Comparison of ENCODE assay signal across 8 cellular contexts in genomic region chr1:145281037-145281727, GRCh38. TPM values are rescaled to one million over a fixed set of nuclear protein-coding genes. Genes with fewer than 3 reads are reported as not detected.
DNase-seq lines count a peak whose midpoint lies in the region; ATAC-seq and TF ChIP-seq lines count a peak whose summit lies in the region.
"Not testable (repeated sequence)": the region's sequence is repeated elsewhere in the genome, so short reads cannot be mapped to it uniquely, and the experiment has no call there.

No MANE protein-coding gene starts in this region.

- peak overlapping the region; percentile 57 for H3K4me2 ChIP-seq in smooth muscle cell

- not testable (repeated sequence) for H3K9me3 ChIP-seq in smooth muscle cell (replicated peaks; ENCODE audit: low read depth)

- not testable (repeated sequence) for H3K27me3 ChIP-seq in smooth muscle cell (ENCODE audit: low read depth)

- H4K20me1 ChIP-seq in smooth muscle cell (ENCODE audit: low read depth): not testable (repeated sequence)

- H3F3A ChIP-seq in smooth muscle cell (ENCODE audit: low read depth): not testable (repeated sequence)

- H3K4me3 ChIP-seq in WI38 (ENCODE audit: low read depth, low read length) (peak overlapping the region; percentile 51), smooth muscle cell (peak overlapping the region; percentile 43)

- peak; percentile 75 for DNase-seq in AG09319 (ENCODE audit: extremely low read depth, low read depth)
- peak; percentile 97 for DNase-seq in NCI-H226
- peak; percentile 58 to 100 for DNase-seq in T47D (ENCODE audit: low read depth in 1 of 2, low spot score in 1 of 2)
- DNase-seq in iris pigment epithelial cell (ENCODE audit: low read depth): peak; percentile 99
- not testable (repeated sequence) for DNase-seq in smooth muscle cell (lab: John Stamatoyannopoulos, UW; ENCODE audit: unreplicated experiment)

- not testable (repeated sequence) for H2AFZ ChIP-seq in smooth muscle cell (ENCODE audit: low read depth)

- H3K36me3 ChIP-seq in smooth muscle cell (ENCODE audit: low read depth): not testable (repeated sequence)

- ATAC-seq in GM19035 (IDR thresholded peaks at IDR 0.05; ENCODE audit: unreplicated experiment) (peak; percentile 84), HG03159 (IDR thresholded peaks at IDR 0.05; ENCODE audit: unreplicated experiment) (peak; percentile 82)

- TF ChIP-seq CTCF in AG09319 (IDR thresholded peaks at IDR 0.05; ENCODE audit: low read depth, low read length); WI38 (IDR thresholded peaks at IDR 0.05; ENCODE audit: low read depth, low read length); smooth muscle cell (IDR thresholded peaks at IDR 0.05; ENCODE audit: borderline replicate concordance, insufficient read depth, poor library complexity, severe bottlenecking): not testable (repeated sequence)

- H3K4me1 ChIP-seq in smooth muscle cell (ENCODE audit: low read depth): not testable (repeated sequence)

- WGBS in smooth muscle cell (ENCODE audit: low lambda C conversion rate): under 1% methylated on average over 34 of the region's 34 CpGs

- H3K79me2 ChIP-seq in smooth muscle cell (ENCODE audit: low read depth): not testable (repeated sequence)

- peak overlapping the region; percentile 65 for H3K27ac ChIP-seq in smooth muscle cell (ENCODE audit: low read depth)

- H3K9ac ChIP-seq in smooth muscle cell (ENCODE audit: low read depth): peak overlapping the region; percentile 73

- in situ Hi-C loops in T47D (cut with HindIII; ENCODE audit: low pct_unique_long_range_greater_than_20kb, low sequenced_read_pairs): not testable (repeated sequence)

RNA-seq across cellular contexts. Expression of gene PPIAL4D, which starts 39.2 kb away (rescaled TPM):
- not detected in 2 replicates for total RNA-seq in smooth muscle cell
- not detected in 2 replicates for polyA plus RNA-seq in smooth muscle cell
